Comparison of ENCODE assay signal across 11 cellular contexts in genomic region chr3:39657775-39658174, GRCh38.
"Had no signal": no experiment of that assay in that cellular context is flagged by ENCODE, and none has a peak within 500 bp of the region (broad histone marks: within the 10 kb centered on the region; RNA-seq: fewer than 3 reads in every experiment).

No MANE protein-coding gene starts in this region.

- DNase-seq: GM23248, GOT3, H7, H9, HCEC 1CT, HFFc6 had no signal

- H3K4me2 ChIP-seq: GM23338 had no signal

- H3K4me1 ChIP-seq: HAP-1 had no signal

- FAIRE-seq: H1, H54 had no signal

- H3K27ac ChIP-seq: GM23248 had no signal

- H3K9me3 ChIP-seq: HAP-1 had no signal

- H3K4me3 ChIP-seq: GM23248, GM23338, HAP-1 had no signal

- H3K9ac ChIP-seq: GM23248 had no signal

- ATAC-seq: GM23338, HCT116 had no signal

- H3K36me3 ChIP-seq: HAP-1 had no signal

- H2AFZ ChIP-seq: GM23248, GM23338 had no signal
